1 cellular context compared by ENCODE assay signal in genomic region chr17:5640726-5641125, GRCh38.
TF ChIP-seq lines count a peak whose summit lies in the region.

No MANE protein-coding gene starts in this region.

TF ChIP-seq in GM23338, 12 proteins besides CTCF, POLR2A, EP300 and RAD21 (continued from another document):
- TF ChIP-seq ZNF462 (CRISPR knock-in tag; IDR thresholded peaks at IDR 0.05) (no peak), POLR2AphosphoS5 (IDR thresholded peaks at IDR 0.05; ENCODE audit: low read depth) (no peak), STAT1 (IDR thresholded peaks at IDR 0.05; ENCODE audit: unreplicated experiment) (no peak), ZNF331 (CRISPR knock-in tag; IDR thresholded peaks at IDR 0.05; ENCODE audit: low read depth) (no peak), CREB1 (CRISPR knock-in tag; IDR thresholded peaks at IDR 0.05; ENCODE audit: low read depth) (no peak), JUNB (IDR thresholded peaks at IDR 0.05; ENCODE audit: unreplicated experiment) (no peak), EZH2 (IDR thresholded peaks at IDR 0.05; ENCODE audit: low read depth, unreplicated experiment) (no peak), ETS1 (IDR thresholded peaks at IDR 0.05) (no peak), ZNF114 (CRISPR knock-in tag; IDR thresholded peaks at IDR 0.05) (no peak), EZH2phosphoT487 (IDR thresholded peaks at IDR 0.05; ENCODE audit: unreplicated experiment) (no peak)
